8 cellular contexts compared by ENCODE assay signal in genomic region chr3:4751057-4752051, GRCh38.
DNase-seq lines count a peak whose midpoint lies in the region; ATAC-seq and TF ChIP-seq lines count a peak whose summit lies in the region.

No MANE protein-coding gene starts in this region.

- H3K4me3 Mint-ChIP-seq in MCF 10A (ENCODE audit: unreplicated experiment): peak overlapping the region; percentile 33

- H3K4me1 Mint-ChIP-seq in MCF 10A (ENCODE audit: insufficient read depth, unreplicated experiment): peaks cover 20% of the 10 kb centered on the region

- H3K27me3 ChIP-seq in BJ (ENCODE audit: control insufficient read depth, insufficient read depth, low read length): peaks cover 4% of the 10 kb centered on the region; the same call in 1 of the 2 replicates
- no peaks in the 10 kb centered on the region for H3K27me3 ChIP-seq in MG63
- no peaks in the 10 kb centered on the region for H3K27me3 ChIP-seq in left lung
- H3K27me3 ChIP-seq in thoracic aorta (replicated peaks; ENCODE audit: insufficient read depth): no peaks in the 10 kb centered on the region

- POLR2A ChIA-PET in BJ (lab: Charles Lee): no interaction called here
- POLR2A ChIA-PET in MCF 10A (lab: Yijun Ruan, JAX): interaction anchor here (0.6 to 1.7 kb wide), 9 partner anchors 10 to 258 kb away, joined by 3 to 8 read pairs (median 4); partner anchors contain the start of gene ITPR1

- H3K36me3 ChIP-seq in BJ (ENCODE audit: control insufficient read depth, insufficient read depth, low read length): no peaks in the 10 kb centered on the region
- H3K36me3 ChIP-seq in MG63: no peaks in the 10 kb centered on the region
- no peaks in the 10 kb centered on the region for H3K36me3 ChIP-seq in left lung
- no peaks in the 10 kb centered on the region for H3K36me3 ChIP-seq in thoracic aorta

- DNase-seq in BJ (ENCODE audit: low read depth) (peak; percentile 86), MG63 (peak; percentile 12), MCF 10A (ENCODE audit: unreplicated experiment) (peak; percentile 73), left lung (no peak), thoracic aorta (ENCODE audit: low spot score) (no peak), NCI-H2029 treated with DMSO at 0.1 percent for 48 hours (lab: John Stamatoyannopoulos, UW) (no peak), NCI-H524 (lab: John Stamatoyannopoulos, UW) (no peak)
- no peak for DNase-seq in stimulated activated naive CD4-positive, alpha-beta T cell treated with Interleukin-2 at 50 U/mL for 16 hours (lab: John Stamatoyannopoulos, UW)

- intact Hi-C loops in MCF 10A (cut with micrococcal nuclease) (no loop called here), left lung (cut with DNase I) (no loop called here)

- peak; percentile 78 for ATAC-seq in left lung
- peak; percentile 62 for ATAC-seq in thoracic aorta (ENCODE audit: insufficient number of reproducible peaks, low FRiP score, low read depth)

- H3K9me3 Mint-ChIP-seq in MCF 10A (ENCODE audit: unreplicated experiment): no peaks in the 10 kb centered on the region

- H3K9me3 ChIP-seq in MG63: no peaks in the 10 kb centered on the region
- no peaks in the 10 kb centered on the region for H3K9me3 ChIP-seq in left lung
- no peaks in the 10 kb centered on the region for H3K9me3 ChIP-seq in thoracic aorta

- peak overlapping the region; percentile 79 for H3K27ac Mint-ChIP-seq in MCF 10A (ENCODE audit: low read depth, unreplicated experiment)

- H3K27ac ChIP-seq in left lung: peak overlapping the region; percentile 71 to 77
- peak overlapping the region in 1 of 2 donors; percentile 43 for H3K27ac ChIP-seq in thoracic aorta

- H3K27me3 Mint-ChIP-seq in MCF 10A (ENCODE audit: insufficient read depth, unreplicated experiment): no peaks in the 10 kb centered on the region

- H3K4me3 ChIP-seq in BJ (ENCODE audit: low read depth, low read length): no peak overlapping the region
- H3K4me3 ChIP-seq in MG63: no peak overlapping the region
- no peak overlapping the region for H3K4me3 ChIP-seq in left lung
- H3K4me3 ChIP-seq in thoracic aorta: no peak overlapping the region

- BruUV-seq in MCF 10A (replicated peaks; lab: Mats Ljungman, UMichigan): TSS peak; percentile 86

- CTCF ChIA-PET in BJ (lab: Yijun Ruan, JAX) (interaction anchor here (1.4 to 1.8 kb wide), 3 partner anchors 14 to 306 kb away, joined by 3 to 9 read pairs (median 6); no protein-coding TSS in a partner anchor), MCF 10A (lab: Yijun Ruan, JAX) (interaction anchor here (0.6 to 2.1 kb wide), 9 partner anchors 16 to 275 kb away, joined by 3 to 9 read pairs (median 3); no protein-coding TSS in a partner anchor)

- TF ChIP-seq CTCF in BJ (IDR thresholded peaks at IDR 0.05; ENCODE audit: insufficient read depth, low read depth, low read length) (no peak), MCF 10A (IDR thresholded peaks at IDR 0.05; ENCODE audit: unreplicated experiment) (no peak), left lung (IDR thresholded peaks at IDR 0.05) (no peak), thoracic aorta (IDR thresholded peaks at IDR 0.05) (no peak)

- H3K4me1 ChIP-seq in left lung: peaks cover 17 to 51% of the 10 kb centered on the region in 2 donors
- peaks cover 18 to 35% of the 10 kb centered on the region in 2 donors for H3K4me1 ChIP-seq in thoracic aorta (ENCODE audit: control insufficient read depth in 1 of 2, low read depth in 2 of 2)

- no peaks in the 10 kb centered on the region for H3K36me3 Mint-ChIP-seq in MCF 10A (ENCODE audit: insufficient read depth, unreplicated experiment)

Comparison
In these comparisons a context has a peak if more than half of its experiments do, and no peak if none do; other contexts are left out.
1. DNase-seq: peak in BJ (single experiment), MG63 (single experiment) and MCF 10A (single experiment); none in left lung (0 of 2), thoracic aorta (single experiment), NCI-H2029 treated with DMSO at 0.1 percent for 48 hours (single experiment), NCI-H524 (0 of 2) and stimulated activated naive CD4-positive, alpha-beta T cell treated with Interleukin-2 at 50 U/mL for 16 hours (single experiment).